In genomic region chr2:105126353-105126752, GRCh38 we compare ENCODE assay signal across 26 cellular contexts.
"Had no signal": no experiment of that assay in that cellular context is flagged by ENCODE, and none has a peak within 500 bp of the region (broad histone marks: within the 10 kb centered on the region; RNA-seq: fewer than 3 reads in every experiment).

No MANE protein-coding gene starts in this region.

- H3K36me3 Mint-ChIP-seq: activated naive CD8-positive, alpha-beta T cell treated with anti-CD3 and anti-CD28 coated beads for 36 hours had no signal

- H3K4me3 Mint-ChIP-seq: activated CD4-positive, alpha-beta T cell treated with anti-CD3 and anti-CD28 coated beads for 36 hours; activated CD4-positive, alpha-beta T cell treated with anti-CD3 and anti-CD28 coated beads, Interleukin-2, amount 10 ng/mL, durations not matched to agents 7 days and 5 days; activated CD8-positive, alpha-beta T cell treated with anti-CD3 and anti-CD28 coated beads for 36 hours; activated naive CD4-positive, alpha-beta T cell treated with anti-CD3 and anti-CD28 coated beads for 36 hours; activated naive CD4-positive, alpha-beta T cell treated with anti-CD3 and anti-CD28 coated beads, Interleukin-2, amount 50 U/mL, for 24 hours; activated naive CD8-positive, alpha-beta T cell treated with anti-CD3 and anti-CD28 coated beads for 36 hours; activated naive CD8-positive, alpha-beta T cell treated with anti-CD3 and anti-CD28 coated beads, Interleukin-2, amount 50 U/mL, for 24 hours; activated T-cell treated with anti-CD3 and anti-CD28 coated beads, Interleukin-2, amount 50 U/mL, for 4 hours; activated T-helper 17 cell treated with anti-CD3 and anti-CD28 coated beads, Interleukin-2, amount 50 U/mL, for 72 hours had no signal

- H3K36me3 ChIP-seq: adrenal gland, colonic mucosa had no signal

- H3K27ac Mint-ChIP-seq: activated CD4-positive, alpha-beta T cell treated with anti-CD3 and anti-CD28 coated beads for 36 hours; activated CD4-positive, alpha-beta T cell treated with anti-CD3 and anti-CD28 coated beads, Interleukin-2, amount 10 ng/mL, durations not matched to agents 7 days and 5 days; activated CD8-positive, alpha-beta T cell treated with anti-CD3 and anti-CD28 coated beads for 36 hours; activated naive CD4-positive, alpha-beta T cell treated with anti-CD3 and anti-CD28 coated beads for 36 hours; activated naive CD4-positive, alpha-beta T cell treated with anti-CD3 and anti-CD28 coated beads, Interleukin-2, amount 50 U/mL, for 24 hours; activated naive CD8-positive, alpha-beta T cell treated with anti-CD3 and anti-CD28 coated beads for 36 hours; activated naive CD8-positive, alpha-beta T cell treated with anti-CD3 and anti-CD28 coated beads, Interleukin-2, amount 50 U/mL, for 24 hours; activated T-helper 17 cell treated with anti-CD3 and anti-CD28 coated beads, Interleukin-2, amount 50 U/mL, for 72 hours had no signal

- H3K27me3 ChIP-seq: body of pancreas, colonic mucosa had no signal

- H3K27ac ChIP-seq: adrenal gland, body of pancreas, colonic mucosa had no signal

- H3K4me1 ChIP-seq: adrenal gland, body of pancreas, colonic mucosa had no signal

- H3K27me3 Mint-ChIP-seq: activated naive CD4-positive, alpha-beta T cell treated with anti-CD3 and anti-CD28 coated beads, Interleukin-2, amount 50 U/mL, for 24 hours had no signal

- DNase-seq: activated CD4-positive, alpha-beta T cell treated with anti-CD3 and anti-CD28 coated beads for 36 hours; activated CD4-positive, alpha-beta T cell treated with anti-CD3 and anti-CD28 coated beads, Interleukin-2, amount 10 ng/mL, durations not matched to agents 7 days and 5 days; activated CD4-positive, alpha-beta T cell treated with anti-CD3 and anti-CD28 coated beads, Interleukin-2, amount 50 U/mL, for 4 hours; activated CD4-positive, CD25-positive, alpha-beta regulatory T cell; activated CD4-positive, CD25-positive, alpha-beta regulatory T cell treated with anti-CD3 and anti-CD28 coated beads, Interleukin-2, amount 50 U/mL, for 72 hours; activated CD8-positive, alpha-beta memory T cell treated with anti-CD3 and anti-CD28 coated beads for 24 hours; activated CD8-positive, alpha-beta T cell treated with anti-CD3 and anti-CD28 coated beads for 36 hours; activated effector memory CD4-positive, alpha-beta T cell treated with Interleukin-2 at 50 U/mL for 16 hours; activated naive CD4-positive, alpha-beta T cell treated with anti-CD3 and anti-CD28 coated beads for 36 hours; activated naive CD8-positive, alpha-beta T cell treated with anti-CD3 and anti-CD28 coated beads for 36 hours; activated naive CD8-positive, alpha-beta T cell treated with anti-CD3 and anti-CD28 coated beads, Interleukin-2, amount 50 U/mL, for 24 hours; activated T-cell treated with anti-CD3 and anti-CD28 coated beads, Interleukin-2, amount 50 U/mL, for 4 hours; adrenal gland; amygdala; aorta; body of pancreas; central memory CD4-positive, alpha-beta T cell; cerebellar nuclear complex; colonic mucosa; effector CD8-positive, alpha-beta T cell; foreskin fibroblast; T-helper 2 cell had no signal

- H3K9me3 ChIP-seq: adrenal gland, body of pancreas, colonic mucosa had no signal

- H3K4me1 Mint-ChIP-seq: activated CD4-positive, alpha-beta T cell treated with anti-CD3 and anti-CD28 coated beads, Interleukin-2, amount 10 ng/mL, durations not matched to agents 7 days and 5 days; activated naive CD4-positive, alpha-beta T cell treated with anti-CD3 and anti-CD28 coated beads, Interleukin-2, amount 50 U/mL, for 24 hours; activated T-helper 17 cell treated with anti-CD3 and anti-CD28 coated beads, Interleukin-2, amount 50 U/mL, for 72 hours had no signal

- H3K9me3 Mint-ChIP-seq: activated CD4-positive, alpha-beta T cell treated with anti-CD3 and anti-CD28 coated beads, Interleukin-2, amount 10 ng/mL, durations not matched to agents 7 days and 5 days; activated CD8-positive, alpha-beta T cell treated with anti-CD3 and anti-CD28 coated beads for 36 hours; activated naive CD4-positive, alpha-beta T cell treated with anti-CD3 and anti-CD28 coated beads for 36 hours; activated naive CD4-positive, alpha-beta T cell treated with anti-CD3 and anti-CD28 coated beads, Interleukin-2, amount 50 U/mL, for 24 hours; activated naive CD8-positive, alpha-beta T cell treated with anti-CD3 and anti-CD28 coated beads for 36 hours; activated naive CD8-positive, alpha-beta T cell treated with anti-CD3 and anti-CD28 coated beads, Interleukin-2, amount 50 U/mL, for 24 hours; activated T-cell treated with anti-CD3 and anti-CD28 coated beads, Interleukin-2, amount 50 U/mL, for 4 hours; activated T-helper 17 cell treated with anti-CD3 and anti-CD28 coated beads, Interleukin-2, amount 50 U/mL, for 72 hours had no signal

- ATAC-seq: activated CD4-positive, alpha-beta T cell treated with anti-CD3 and anti-CD28 coated beads for 36 hours; activated CD8-positive, alpha-beta T cell treated with anti-CD3 and anti-CD28 coated beads for 36 hours; activated naive CD8-positive, alpha-beta T cell treated with anti-CD3 and anti-CD28 coated beads, Interleukin-2, amount 50 U/mL, for 24 hours; activated T-cell treated with anti-CD3 and anti-CD28 coated beads, Interleukin-2, amount 50 U/mL, for 4 hours; activated T-helper 17 cell treated with anti-CD3 and anti-CD28 coated beads, Interleukin-2, amount 50 U/mL, for 72 hours; body of pancreas; esophagus mucosa had no signal

- FAIRE-seq: frontal cortex had no signal

- H3K4me3 ChIP-seq: adrenal gland, body of pancreas, colonic mucosa had no signal
